In the genomic region with DNA sequence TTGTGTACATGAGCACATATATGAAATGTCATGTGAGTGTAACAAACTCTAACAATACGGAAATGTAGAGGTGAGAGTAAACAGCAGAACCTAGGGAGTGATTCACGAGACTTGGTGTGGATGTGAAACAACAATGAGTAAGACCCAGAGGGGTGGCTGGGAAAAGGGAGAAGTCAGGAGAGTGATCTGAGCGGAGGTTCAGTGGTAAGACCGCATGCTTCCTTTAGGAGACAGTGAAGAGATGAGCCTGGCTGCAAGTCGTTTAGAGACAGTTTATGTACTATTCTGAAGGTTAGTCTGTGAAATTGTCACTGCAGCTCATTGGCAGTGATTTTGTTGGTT, we compare ENCODE assay signal across 12 cellular contexts.
DNase-seq lines count a peak whose midpoint lies in the region; ATAC-seq and TF ChIP-seq lines count a peak whose summit lies in the region.
"Had no signal": no experiment of that assay in that cellular context is flagged by ENCODE, and none has a peak within 500 bp of the region (broad histone marks: within the 10 kb centered on the region; RNA-seq: fewer than 3 reads in every experiment).

No MANE protein-coding gene starts in this region.

- no peak overlapping the region for H3K9ac ChIP-seq in PC-3 (ENCODE audit: low read length)

- no peaks in the 10 kb centered on the region for H3K9me2 ChIP-seq in PC-3 (replicated peaks; ENCODE audit: low read length)

- no peak overlapping the region for H3K4me2 ChIP-seq in PC-3 (ENCODE audit: low read length)

- H3K27me3 ChIP-seq in PC-3 (ENCODE audit: low read length) (no peaks in the 10 kb centered on the region), MG63 (no peaks in the 10 kb centered on the region)

- DNase-seq in PC-3 (peak; percentile 64), pons (ENCODE audit: low spot score) (peak; percentile 68), MG63 (no peak), HuH-7 (ENCODE audit: low spot score) (no peak), epidermal melanocyte (ENCODE audit: insufficient read length, low spot score) (no peak)
- no peak for DNase-seq in stimulated activated naive CD8-positive, alpha-beta T cell treated with anti-CD3 and anti-CD28 coated beads, Interleukin-15, Interleukin-2, amounts not matched to agents 100 U/mL and 50 U/mL, for 24 hours
- DNase-seq: cerebellar nuclear complex; NCI-H345; stimulated activated CD4-positive, alpha-beta T cell treated with anti-CD3 and anti-CD28 coated beads, Interleukin-12 subunit alpha, Interleukin-12 subunit beta, amount 100 ng/mL, for 4 hours had no signal

- H3K9me3 ChIP-seq in PC-3 (ENCODE audit: low read length) (no peaks in the 10 kb centered on the region), MG63 (no peaks in the 10 kb centered on the region)

- CTCF ChIA-PET in PC-3 (lab: Charles Lee) = no interaction called here

- H3K36me3 ChIP-seq in PC-3 (ENCODE audit: low read depth, low read length) (0 out of 2 replicates have a peak, but pooled peaks cover 3% of the 10 kb centered on the region), MG63 (peaks cover 7% of the 10 kb centered on the region; the same call in 1 of the 2 replicates)

- no peaks in the 10 kb centered on the region for H3K79me2 ChIP-seq in PC-3 (ENCODE audit: low read length)

- ATAC-seq in GM18873 (IDR thresholded peaks at IDR 0.05; ENCODE audit: low FRiP score, unreplicated experiment) (peak; percentile 24), HG02973 (IDR thresholded peaks at IDR 0.05; ENCODE audit: unreplicated experiment) (peak; percentile 33), PC-3 (peak; percentile 78)
- ATAC-seq in stimulated activated naive CD8-positive, alpha-beta T cell treated with anti-CD3 and anti-CD28 coated beads, Interleukin-15, Interleukin-2, amounts not matched to agents 100 U/mL and 50 U/mL, for 24 hours = no peak
- ATAC-seq: T-cell had no signal

- intact Hi-C loops in PC-3 (cut with micrococcal nuclease) = no loop called here

- peaks cover 36% of the 10 kb centered on the region for H3K4me1 ChIP-seq in PC-3 (ENCODE audit: insufficient read depth, low read length)

- H4K20me1 ChIP-seq in PC-3 (ENCODE audit: low read length) = no peaks in the 10 kb centered on the region

- H3K4me3 ChIP-seq in PC-3 (ENCODE audit: low read length) = no peak overlapping the region
- no peak overlapping the region for H3K4me3 ChIP-seq in MG63

- peak overlapping the region; percentile 36; the same call in 1 of the 2 replicates for H3K27ac ChIP-seq in PC-3 (ENCODE audit: low read length)

- no peak for TF ChIP-seq CTCF in PC-3 (conservative IDR thresholded peaks at IDR 0.05; ENCODE audit: low read depth, low read length)

- no peaks in the 10 kb centered on the region for H3F3A ChIP-seq in PC-3 (ENCODE audit: low read length, unreplicated experiment)

- H2AFZ ChIP-seq in PC-3 (ENCODE audit: low read length) = no peak overlapping the region

- POLR2A ChIA-PET in PC-3 (lab: Charles Lee; ENCODE audit: unreplicated experiment) = no interaction called here

- no TSS peak for BruUV-seq in PC-3 (replicated peaks; lab: Mats Ljungman, UMichigan)

Comparison
In these comparisons a context has a peak if more than half of its experiments do, and no peak if none do; other contexts are left out.
1. DNase-seq: peak in PC-3 (single experiment) and pons (single experiment); none in MG63 (single experiment), HuH-7 (single experiment), epidermal melanocyte (single experiment) and stimulated activated naive CD8-positive, alpha-beta T cell treated with anti-CD3 and anti-CD28 coated beads, Interleukin-15, Interleukin-2, amounts not matched to agents 100 U/mL and 50 U/mL, for 24 hours (single experiment).